In genomic region chr2:109493176-109493935, GRCh38 we compare ENCODE assay signal across 2 cellular contexts.
TF ChIP-seq lines count a peak whose summit lies in the region.

No MANE protein-coding gene starts in this region.

TF ChIP-seq in HEK293, 187 proteins besides CTCF, POLR2A, EP300 and RAD21:
- TF ChIP-seq, protein P1, sequence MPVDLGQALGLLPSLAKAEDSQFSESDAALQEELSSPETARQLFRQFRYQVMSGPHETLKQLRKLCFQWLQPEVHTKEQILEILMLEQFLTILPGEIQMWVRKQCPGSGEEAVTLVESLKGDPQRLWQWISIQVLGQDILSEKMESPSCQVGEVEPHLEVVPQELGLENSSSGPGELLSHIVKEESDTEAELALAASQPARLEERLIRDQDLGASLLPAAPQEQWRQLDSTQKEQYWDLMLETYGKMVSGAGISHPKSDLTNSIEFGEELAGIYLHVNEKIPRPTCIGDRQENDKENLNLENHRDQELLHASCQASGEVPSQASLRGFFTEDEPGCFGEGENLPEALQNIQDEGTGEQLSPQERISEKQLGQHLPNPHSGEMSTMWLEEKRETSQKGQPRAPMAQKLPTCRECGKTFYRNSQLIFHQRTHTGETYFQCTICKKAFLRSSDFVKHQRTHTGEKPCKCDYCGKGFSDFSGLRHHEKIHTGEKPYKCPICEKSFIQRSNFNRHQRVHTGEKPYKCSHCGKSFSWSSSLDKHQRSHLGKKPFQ (tag by site-specific recombination; IDR thresholded peaks at IDR 0.05), result peak; percentile 56; the same call in 1 of the 2 replicates
- TF ChIP-seq ZNF624 (tag by site-specific recombination; IDR thresholded peaks at IDR 0.05), result no peak
- TF ChIP-seq, protein P2, sequence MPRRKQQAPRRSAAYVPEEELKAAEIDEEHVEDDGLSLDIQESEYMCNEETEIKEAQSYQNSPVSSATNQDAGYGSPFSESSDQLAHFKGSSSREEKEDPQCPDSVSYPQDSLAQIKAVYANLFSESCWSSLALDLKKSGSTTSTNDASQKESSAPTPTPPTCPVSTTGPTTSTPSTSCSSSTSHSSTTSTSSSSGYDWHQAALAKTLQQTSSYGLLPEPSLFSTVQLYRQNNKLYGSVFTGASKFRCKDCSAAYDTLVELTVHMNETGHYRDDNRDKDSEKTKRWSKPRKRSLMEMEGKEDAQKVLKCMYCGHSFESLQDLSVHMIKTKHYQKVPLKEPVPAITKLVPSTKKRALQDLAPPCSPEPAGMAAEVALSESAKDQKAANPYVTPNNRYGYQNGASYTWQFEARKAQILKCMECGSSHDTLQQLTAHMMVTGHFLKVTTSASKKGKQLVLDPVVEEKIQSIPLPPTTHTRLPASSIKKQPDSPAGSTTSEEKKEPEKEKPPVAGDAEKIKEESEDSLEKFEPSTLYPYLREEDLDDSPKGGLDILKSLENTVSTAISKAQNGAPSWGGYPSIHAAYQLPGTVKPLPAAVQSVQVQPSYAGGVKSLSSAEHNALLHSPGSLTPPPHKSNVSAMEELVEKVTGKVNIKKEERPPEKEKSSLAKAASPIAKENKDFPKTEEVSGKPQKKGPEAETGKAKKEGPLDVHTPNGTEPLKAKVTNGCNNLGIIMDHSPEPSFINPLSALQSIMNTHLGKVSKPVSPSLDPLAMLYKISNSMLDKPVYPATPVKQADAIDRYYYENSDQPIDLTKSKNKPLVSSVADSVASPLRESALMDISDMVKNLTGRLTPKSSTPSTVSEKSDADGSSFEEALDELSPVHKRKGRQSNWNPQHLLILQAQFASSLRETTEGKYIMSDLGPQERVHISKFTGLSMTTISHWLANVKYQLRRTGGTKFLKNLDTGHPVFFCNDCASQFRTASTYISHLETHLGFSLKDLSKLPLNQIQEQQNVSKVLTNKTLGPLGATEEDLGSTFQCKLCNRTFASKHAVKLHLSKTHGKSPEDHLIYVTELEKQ (tag by site-specific recombination; IDR thresholded peaks at IDR 0.05; ENCODE audit: borderline replicate concordance), result no peak
- TF ChIP-seq, protein P3, sequence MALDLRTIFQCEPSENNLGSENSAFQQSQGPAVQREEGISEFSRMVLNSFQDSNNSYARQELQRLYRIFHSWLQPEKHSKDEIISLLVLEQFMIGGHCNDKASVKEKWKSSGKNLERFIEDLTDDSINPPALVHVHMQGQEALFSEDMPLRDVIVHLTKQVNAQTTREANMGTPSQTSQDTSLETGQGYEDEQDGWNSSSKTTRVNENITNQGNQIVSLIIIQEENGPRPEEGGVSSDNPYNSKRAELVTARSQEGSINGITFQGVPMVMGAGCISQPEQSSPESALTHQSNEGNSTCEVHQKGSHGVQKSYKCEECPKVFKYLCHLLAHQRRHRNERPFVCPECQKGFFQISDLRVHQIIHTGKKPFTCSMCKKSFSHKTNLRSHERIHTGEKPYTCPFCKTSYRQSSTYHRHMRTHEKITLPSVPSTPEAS (tag by site-specific recombination; IDR thresholded peaks at IDR 0.05), result peak; percentile 62
- TF ChIP-seq ZNF426 (tag by site-specific recombination; IDR thresholded peaks at IDR 0.05), result no peak
TF ChIP-seq in HEK293: peak in this region for 2.

TF ChIP-seq in IMR-90, 13 proteins besides CTCF, POLR2A, EP300 and RAD21:
- no peak for TF ChIP-seq MAFK (IDR thresholded peaks at IDR 0.05; ENCODE audit: low read depth, low read length)
- TF ChIP-seq FOS (IDR thresholded peaks at IDR 0.05; ENCODE audit: low read depth, low read length), result no peak
- TF ChIP-seq, protein P4, sequence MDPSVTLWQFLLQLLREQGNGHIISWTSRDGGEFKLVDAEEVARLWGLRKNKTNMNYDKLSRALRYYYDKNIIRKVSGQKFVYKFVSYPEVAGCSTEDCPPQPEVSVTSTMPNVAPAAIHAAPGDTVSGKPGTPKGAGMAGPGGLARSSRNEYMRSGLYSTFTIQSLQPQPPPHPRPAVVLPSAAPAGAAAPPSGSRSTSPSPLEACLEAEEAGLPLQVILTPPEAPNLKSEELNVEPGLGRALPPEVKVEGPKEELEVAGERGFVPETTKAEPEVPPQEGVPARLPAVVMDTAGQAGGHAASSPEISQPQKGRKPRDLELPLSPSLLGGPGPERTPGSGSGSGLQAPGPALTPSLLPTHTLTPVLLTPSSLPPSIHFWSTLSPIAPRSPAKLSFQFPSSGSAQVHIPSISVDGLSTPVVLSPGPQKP (IDR thresholded peaks at IDR 0.05; ENCODE audit: borderline replicate concordance, low read depth, low read length), result no peak
- no peak for TF ChIP-seq MAZ (IDR thresholded peaks at IDR 0.05; ENCODE audit: borderline replicate concordance, low read depth, low read length)
- no peak for TF ChIP-seq RFX5 (IDR thresholded peaks at IDR 0.05; ENCODE audit: low read depth, low read length)
- TF ChIP-seq NFE2L2 (IDR thresholded peaks at IDR 0.05; ENCODE audit: low read depth, low read length), result no peak
- no peak for TF ChIP-seq CEBPB (IDR thresholded peaks at IDR 0.05; ENCODE audit: low read depth, low read length)
- no peak for TF ChIP-seq BHLHE40 (IDR thresholded peaks at IDR 0.05; ENCODE audit: low read depth, low read length)
- no peak for TF ChIP-seq MXI1 (IDR thresholded peaks at IDR 0.05; ENCODE audit: borderline replicate concordance, low read depth, low read length)
- no peak for TF ChIP-seq RCOR1 (IDR thresholded peaks at IDR 0.05; ENCODE audit: insufficient replicate concordance, low read length)
- TF ChIP-seq SMC3 (IDR thresholded peaks at IDR 0.05; ENCODE audit: low read depth, low read length), result no peak
- TF ChIP-seq CHD1 (IDR thresholded peaks at IDR 0.05; ENCODE audit: low read depth, low read length), result no peak
- TF ChIP-seq USF2 (IDR thresholded peaks at IDR 0.05; ENCODE audit: low read depth, low read length), result no peak
